In genomic region chr17:64412944-64413381, GRCh38 we compare ENCODE assay signal across 12 cellular contexts. TPM values are rescaled to one million over a fixed set of nuclear protein-coding genes. Genes with fewer than 3 reads are reported as not detected.
DNase-seq lines count a peak whose midpoint lies in the region; ATAC-seq, FAIRE-seq and TF ChIP-seq lines count a peak whose summit lies in the region.
"Had no signal": no experiment of that assay in that cellular context is flagged by ENCODE, and none has a peak within 500 bp of the region (broad histone marks: within the 10 kb centered on the region; RNA-seq: fewer than 3 reads in every experiment).

No MANE protein-coding gene starts in this region.

- no peak overlapping the region for H2AFZ ChIP-seq in K562 (ENCODE audit: low read depth, low read length)

- no peak for FAIRE-seq in K562 (lab: Jason Lieb, UNC)

- CTCF ChIA-PET in K562 (lab: Yijun Ruan, JAX; ENCODE audit: low intra/inter-chr PET ratio), result no interaction called here

- H3K9me3 ChIP-seq in heart right ventricle (no peaks in the 10 kb centered on the region), right cardiac atrium (ENCODE audit: control insufficient read depth, low read length) (no peaks in the 10 kb centered on the region), K562 (replicated peaks; ENCODE audit: control insufficient read depth, insufficient read depth, low read depth, low read length) (no peaks in the 10 kb centered on the region), muscle layer of duodenum (ENCODE audit: control insufficient read depth in 1 of 2, low read length in 2 of 2) (no peaks in the 10 kb centered on the region), upper lobe of left lung (no peaks in the 10 kb centered on the region)

- POLR2A ChIA-PET in K562 (lab: Yijun Ruan, JAX), result no interaction called here

- no peaks in the 10 kb centered on the region for H3K9me1 ChIP-seq in K562 (ENCODE audit: control insufficient read depth, insufficient read depth, low read length)

- in situ Hi-C loops in K562 (cut with MboI), result no loop called here

- no peak for ATAC-seq in heart right ventricle
- no peak for ATAC-seq in right cardiac atrium
- no peak for ATAC-seq in K562
- peak in 1 of 2 donors; percentile 44 for ATAC-seq in upper lobe of left lung (ENCODE audit: low FRiP score in 2 of 2)
- no peak for ATAC-seq in left colon
- ATAC-seq: SK-N-SH treated with all-trans-retinoic acid at 6 μM for 48 hours had no signal

- H3K79me2 ChIP-seq in K562 (ENCODE audit: control insufficient read depth, insufficient read depth, low read length), result no peaks in the 10 kb centered on the region

- no TSS peak for BruUV-seq in K562 (replicated peaks; lab: Mats Ljungman, UMichigan)

- H3K4me3 ChIP-seq in heart right ventricle (peak overlapping the region in 6 of 10 donors; percentile 7 to 39 (median 34)), right cardiac atrium (ENCODE audit: low read length) (no peak overlapping the region), K562 (no peak overlapping the region), muscle layer of duodenum (ENCODE audit: low read depth in 1 of 2, low read length in 2 of 2) (peak overlapping the region in 1 of 2 donors; percentile 40), upper lobe of left lung (peak overlapping the region in 2 of 4 donors; percentile 9 to 40)
- H3K4me3 ChIP-seq: smooth muscle cell had no signal

- no peak for TF ChIP-seq EP300 in K562 (IDR thresholded peaks at IDR 0.05; ENCODE audit: low read length)
- no peak for TF ChIP-seq EP300 in upper lobe of left lung (IDR thresholded peaks at IDR 0.05)

- no peak for TF ChIP-seq RAD21 in K562 (CRISPR knock-in tag; conservative IDR thresholded peaks at IDR 0.05 in 1 of 2, IDR thresholded peaks at IDR 0.05 in 1 of 2)

- H3K4me2 ChIP-seq in K562 (ENCODE audit: insufficient read depth, low read length), result no peak overlapping the region

- TF ChIP-seq POLR2A in K562 (conservative IDR thresholded peaks at IDR 0.05), result no peak
- no peak for TF ChIP-seq POLR2A in upper lobe of left lung (IDR thresholded peaks at IDR 0.05)

- intact Hi-C loops in heart right ventricle (cut with DNase I), result loop anchor here in 1 of 10 donors (5.0 kb wide), 1 partner anchor 91 kb away; no protein-coding TSS in a partner anchor
- intact Hi-C loops in right cardiac atrium (cut with DNase I), result loop anchor here in 1 of 4 donors (5.0 kb wide), 1 partner anchor 101 kb away; no protein-coding TSS in a partner anchor
- intact Hi-C loops in K562 (cut with micrococcal nuclease), result loop anchor here (10.0 kb wide), 1 partner anchor 508 kb away; no protein-coding TSS in a partner anchor
- intact Hi-C loops in left colon (cut with DNase I, micrococcal nuclease), result loop anchor here (10.0 kb wide), 2 partner anchors 88 to 232 kb away; no protein-coding TSS in a partner anchor

- H3K4me1 ChIP-seq in heart right ventricle (peaks cover 0 to 47% (median 22%) of the 10 kb centered on the region in 9 donors), right cardiac atrium (ENCODE audit: control insufficient read depth, insufficient read depth, low read length) (no peaks in the 10 kb centered on the region), K562 (replicated peaks in 1 of 2; ENCODE audit: control insufficient read depth in 2 of 2, insufficient read depth in 2 of 2, low read length in 2 of 2) (peaks cover 0 to 6% of the 10 kb centered on the region in 2 experiments; a peak in 4 of 5 replicates), muscle layer of duodenum (ENCODE audit: control insufficient read depth in 1 of 2, insufficient read depth in 2 of 2, low read length in 2 of 2) (peaks cover 7 to 10% of the 10 kb centered on the region in 2 donors), upper lobe of left lung (peaks cover 18 to 40% (median 31%) of the 10 kb centered on the region in 4 donors)

- H3K36me3 ChIP-seq in heart right ventricle, result no peaks in the 10 kb centered on the region
- H3K36me3 ChIP-seq in K562 (ENCODE audit: control insufficient read depth, insufficient read depth, low read length), result no peaks in the 10 kb centered on the region
- no peaks in the 10 kb centered on the region for H3K36me3 ChIP-seq in muscle layer of duodenum (ENCODE audit: control insufficient read depth in 1 of 2, insufficient read depth in 2 of 2, low read length in 2 of 2)
- H3K36me3 ChIP-seq in upper lobe of left lung, result no peaks in the 10 kb centered on the region

- peak overlapping the region in 8 of 10 donors; percentile 33 to 82 (median 74) for H3K27ac ChIP-seq in heart right ventricle
- no peak overlapping the region for H3K27ac ChIP-seq in right cardiac atrium (ENCODE audit: low read length)
- H3K27ac ChIP-seq in K562 (ENCODE audit: extremely low read depth, low read depth, low read length), result no peak overlapping the region
- H3K27ac ChIP-seq in muscle layer of duodenum (ENCODE audit: low read length), result peak overlapping the region; percentile 64
- peak overlapping the region in 3 of 4 donors; percentile 72 to 77 (median 76) for H3K27ac ChIP-seq in upper lobe of left lung

- DNase-seq in heart right ventricle, result no peak
- no peak for DNase-seq in right cardiac atrium
- DNase-seq in K562 (ENCODE audit: extremely low read depth in 1 of 4, low spot score in 3 of 4), result no peak
- DNase-seq in upper lobe of left lung, result no peak
- DNase-seq in left colon, result no peak
- DNase-seq in RKO (ENCODE audit: low spot score), result no peak
- no peak for DNase-seq in NCI-H146 treated with DMSO at 0.1 percent for 48 hours (lab: John Stamatoyannopoulos, UW; ENCODE audit: unreplicated experiment)
- DNase-seq: activated CD8-positive, alpha-beta memory T cell treated with anti-CD3 and anti-CD28 coated beads, Interleukin-2, amount 50 U/mL, for 4 hours had no signal

- no peaks in the 10 kb centered on the region for H3K27me3 ChIP-seq in heart right ventricle
- no peaks in the 10 kb centered on the region for H3K27me3 ChIP-seq in right cardiac atrium (ENCODE audit: control insufficient read depth, insufficient read depth)
- H3K27me3 ChIP-seq in K562 (ENCODE audit: control insufficient read depth in 2 of 2, insufficient read depth in 2 of 2, low read length in 2 of 2), result no peaks in the 10 kb centered on the region
- H3K27me3 ChIP-seq in muscle layer of duodenum (ENCODE audit: low read depth, low read length), result no peaks in the 10 kb centered on the region
- no peaks in the 10 kb centered on the region for H3K27me3 ChIP-seq in upper lobe of left lung

- 94 to 100% methylated on average over 2 of the region's 2 CpGs for WGBS in heart right ventricle, 2 donors
- 94% methylated on average over 2 of the region's 2 CpGs for WGBS in right cardiac atrium
- WGBS in K562 (ENCODE audit: insufficient coverage, low coverage, missing lambda C conversion rate), result 68% methylated on average over 2 of the region's 2 CpGs
- 89 to 90% methylated on average over 2 of the region's 2 CpGs for WGBS in upper lobe of left lung, 2 donors

- TF ChIP-seq CTCF in heart right ventricle (IDR thresholded peaks at IDR 0.05) (no peak), K562 (IDR thresholded peaks at IDR 0.05 in 2 of 3, conservative IDR thresholded peaks at IDR 0.05 in 1 of 3; ENCODE audit: insufficient read depth in 2 of 3, low read depth in 1 of 3, low read length in 3 of 3) (no peak), upper lobe of left lung (IDR thresholded peaks at IDR 0.05) (no peak)

- H4K20me1 ChIP-seq in K562 (replicated peaks; ENCODE audit: control insufficient read depth, insufficient read depth, low read length), result no peaks in the 10 kb centered on the region

- H3K9ac ChIP-seq in K562 (ENCODE audit: insufficient read depth in 1 of 2, low read depth in 2 of 2, low read length in 2 of 2), result no peak overlapping the region

RNA-seq across cellular contexts. Expression of gene PECAM1, which starts 22.3 kb away (rescaled TPM):
- total RNA-seq in heart right ventricle (100 to 1,000 TPM in 5 of 10 donors, 10 to 100 TPM in 5; 70.3 to 187 (median 105) TPM), right cardiac atrium (100 to 1,000 TPM in 3 of 4 donors, 10 to 100 TPM in 1; 99.4 to 201 (median 193) TPM), K562 (2014; rRNA removed) (2.8 and 3.3 TPM in 2 replicates), K562 (2014; rRNA removed; fragmentation: Illumina TruSeq; extraction: Trizol) (3.3 and 4.4 TPM in 2 replicates), K562 (2015; rRNA removed; fragmentation: Illumina TruSeq; extraction: Trizol) (2.9 and 3.2 TPM in 2 replicates), K562 (2021) (10.3 and 10.7 TPM in 2 replicates), upper lobe of left lung (100 to 1,000 TPM; 142 to 635 (median 351) TPM), left colon (10 to 100 TPM; 42.2 to 53.7 TPM)
- polyA plus RNA-seq in heart right ventricle (10 to 100 TPM; 31.7 to 66.5 TPM), right cardiac atrium (42.8 TPM), K562 (2011; rRNA removed) (10.8 and 21.7 TPM in 2 replicates), K562 (2014; fragmentation: Illumina TruSeq; extraction: Trizol) (4.5 and 4.8 TPM in 2 replicates), K562 (2014; fragmentation: Nextera tagmentation; extraction: Ambion mirVana) (1 to 10 TPM; 1.5 to 7.4 TPM), K562 (2014; rRNA removed) (5.1 and 7.9 TPM in 2 replicates)
- 13.3 and 15.0 TPM in 2 replicates for total RNA-seq in K562 (2011; cell fraction: chromatin; rRNA removed; ENCODE audit: low replicate concordance)
- 5.2 and 10.7 TPM in 2 replicates for total RNA-seq in K562 (2011; cell fraction: nucleolus; rRNA removed)
- total RNA-seq in K562 (2011; cell fraction: nucleoplasm; rRNA removed), result 7.6 and 11.1 TPM in 2 replicates
- polyA plus RNA-seq in K562 (2011; cell fraction: cytosol; rRNA removed), result 5.7 and 10.0 TPM in 2 replicates
- polyA plus RNA-seq in K562 (2011; cell fraction: nucleus; rRNA removed), result 3.7 and 4.1 TPM in 2 replicates
- 7.9 and 15.5 TPM in 2 replicates for polyA plus RNA-seq in K562 (2012)
- 34.7 and 50.5 TPM in 2 replicates for polyA minus RNA-seq in K562 (2011; rRNA and poly(A)+ RNA removed)
- polyA minus RNA-seq in K562 (2011; cell fraction: cytosol; rRNA and poly(A)+ RNA removed), result 7.3 and 20.2 TPM in 2 replicates
- polyA minus RNA-seq in K562 (2011; cell fraction: nucleus; rRNA and poly(A)+ RNA removed), result 2.3 and 7.0 TPM in 2 replicates
- total RNA-seq: smooth muscle cell had no signal
- polyA plus RNA-seq: AG04450, smooth muscle cell had no signal

RNA-seq across cellular contexts. Expression of gene MILR1, which starts 36.0 kb away (rescaled TPM):
- total RNA-seq in heart right ventricle (10 to 100 TPM in 1 of 10 donors, 1 to 10 TPM in 9; 1.0 to 13.3 (median 1.2) TPM), right cardiac atrium (1 to 10 TPM; 1.9 to 6.6 (median 5.3) TPM), K562 (2014; rRNA removed) (3.8 and 4.3 TPM in 2 replicates), K562 (2014; rRNA removed; fragmentation: Illumina TruSeq; extraction: Trizol) (7.5 and 8.7 TPM in 2 replicates), K562 (2015; rRNA removed; fragmentation: Illumina TruSeq; extraction: Trizol) (14.1 and 16.2 TPM in 2 replicates), K562 (2021) (4.1 and 4.7 TPM in 2 replicates), upper lobe of left lung (10 to 100 TPM in 3 of 6 donors, 1 to 10 TPM in 3; 6.3 to 22.9 (median 10.2) TPM), left colon (1 to 10 TPM in 1 of 2 donors, under 1 TPM in 1; 0.82 to 3.3 TPM)
- polyA plus RNA-seq in heart right ventricle (1 to 10 TPM; 1.5 to 3.3 TPM), right cardiac atrium (2.5 TPM), K562 (2011; rRNA removed) (5.6 and 9.7 TPM in 2 replicates), K562 (2014; fragmentation: Illumina TruSeq; extraction: Trizol) (13.3 and 14.7 TPM in 2 replicates), K562 (2014; fragmentation: Nextera tagmentation; extraction: Ambion mirVana) (1 to 10 TPM; 4.6 to 7.1 TPM), K562 (2014; rRNA removed) (7.1 and 7.8 TPM in 2 replicates)
- 10.8 and 12.0 TPM in 2 replicates for total RNA-seq in K562 (2011; cell fraction: chromatin; rRNA removed; ENCODE audit: low replicate concordance)
- 5.0 and 6.2 TPM in 2 replicates for total RNA-seq in K562 (2011; cell fraction: nucleolus; rRNA removed)
- total RNA-seq in K562 (2011; cell fraction: nucleoplasm; rRNA removed), result 5.9 and 8.5 TPM in 2 replicates
- polyA plus RNA-seq in K562 (2011; cell fraction: cytosol; rRNA removed), result 4.1 and 8.7 TPM in 2 replicates
- polyA plus RNA-seq in K562 (2011; cell fraction: nucleus; rRNA removed), result 10.0 and 12.4 TPM in 2 replicates
- 9.0 and 64.8 TPM in 2 replicates for polyA plus RNA-seq in K562 (2012)
- 3.8 and 5.5 TPM in 2 replicates for polyA minus RNA-seq in K562 (2011; rRNA and poly(A)+ RNA removed)
- polyA minus RNA-seq in K562 (2011; cell fraction: cytosol; rRNA and poly(A)+ RNA removed), result 1.8 TPM in 1 of 2 replicates, not detected in the other
- polyA minus RNA-seq in K562 (2011; cell fraction: nucleus; rRNA and poly(A)+ RNA removed), result 2.2 and 5.1 TPM in 2 replicates
- total RNA-seq: smooth muscle cell had no signal
- polyA plus RNA-seq: smooth muscle cell had no signal

Comparison
In these comparisons a context has a peak if more than half of its experiments do, and no peak if none do; other contexts are left out.
1. H3K27ac ChIP-seq: peak in heart right ventricle (8 of 10), muscle layer of duodenum (single experiment) and upper lobe of left lung (3 of 4); none in right cardiac atrium (single experiment) and K562 (single experiment).
2. H3K4me3 ChIP-seq: peak in heart right ventricle (6 of 10); none in right cardiac atrium (single experiment) and K562 (single experiment).